29 cellular contexts compared by ENCODE assay signal in genomic region chrX:4193500-4193899, GRCh38.
"Had no signal": no experiment of that assay in that cellular context is flagged by ENCODE, and none has a peak within 500 bp of the region (broad histone marks: within the 10 kb centered on the region; RNA-seq: fewer than 3 reads in every experiment).

No MANE protein-coding gene starts in this region.

- H3K4me3 ChIP-seq: ascending aorta had no signal

- H3K27me3 Mint-ChIP-seq: activated CD4-positive, alpha-beta memory T cell treated with anti-CD3 and anti-CD28 coated beads for 36 hours; activated CD4-positive, alpha-beta T cell treated with anti-CD3 and anti-CD28 coated beads for 36 hours; activated CD4-positive, alpha-beta T cell treated with anti-CD3 and anti-CD28 coated beads, Interleukin-2, amount 10 ng/mL, durations not matched to agents 24 days and 14 days; activated CD8-positive, alpha-beta memory T cell treated with anti-CD3 and anti-CD28 coated beads, Interleukin-2, amount 10 ng/mL, durations not matched to agents 7 days and 5 days; activated naive CD4-positive, alpha-beta T cell treated with anti-CD3 and anti-CD28 coated beads, Interleukin-2, amount 50 U/mL, for 24 hours; activated naive CD8-positive, alpha-beta T cell treated with anti-CD3 and anti-CD28 coated beads for 36 hours; activated naive CD8-positive, alpha-beta T cell treated with anti-CD3 and anti-CD28 coated beads, Interleukin-2, amount 50 U/mL, for 24 hours; central memory CD8-positive, alpha-beta T cell had no signal

- FAIRE-seq: bronchial epithelial cell, colon, endometrium, frontal cortex had no signal

- H3K36me3 Mint-ChIP-seq: activated CD4-positive, alpha-beta memory T cell treated with anti-CD3 and anti-CD28 coated beads for 36 hours; activated CD8-positive, alpha-beta memory T cell treated with anti-CD3 and anti-CD28 coated beads, Interleukin-2, amount 10 ng/mL, durations not matched to agents 7 days and 5 days; activated naive CD4-positive, alpha-beta T cell treated with anti-CD3 and anti-CD28 coated beads, Interleukin-2, amount 50 U/mL, for 24 hours; activated naive CD8-positive, alpha-beta T cell treated with anti-CD3 and anti-CD28 coated beads for 36 hours had no signal

- DNase-seq: activated CD4-positive, alpha-beta memory T cell treated with anti-CD3 and anti-CD28 coated beads for 36 hours; activated CD4-positive, alpha-beta T cell treated with anti-CD3 and anti-CD28 coated beads for 36 hours; activated CD4-positive, alpha-beta T cell treated with anti-CD3 and anti-CD28 coated beads, Interleukin-2, amount 10 ng/mL, durations not matched to agents 24 days and 14 days; activated CD4-positive, CD25-positive, alpha-beta regulatory T cell; activated CD4-positive, CD25-positive, alpha-beta regulatory T cell treated with anti-CD3 and anti-CD28 coated beads, Interleukin-2, amount 50 U/mL, for 72 hours; activated CD8-positive, alpha-beta memory T cell treated with anti-CD3 and anti-CD28 coated beads, Interleukin-2, amount 10 ng/mL, durations not matched to agents 7 days and 5 days; activated CD8-positive, alpha-beta memory T cell treated with anti-CD3 and anti-CD28 coated beads, Interleukin-2, amount 50 U/mL, for 4 hours; activated CD8-positive, alpha-beta T cell treated with anti-CD3 and anti-CD28 coated beads, Interleukin-2, amount 10 ng/mL, durations not matched to agents 7 days and 5 days; activated effector memory CD4-positive, alpha-beta T cell treated with anti-CD3 and anti-CD28 coated beads, Interleukin-2, amount 50 U/mL, for 16 hours; activated naive CD4-positive, alpha-beta T cell treated with anti-CD3 and anti-CD28 coated beads for 36 hours; activated naive CD8-positive, alpha-beta T cell treated with anti-CD3 and anti-CD28 coated beads for 36 hours; activated naive CD8-positive, alpha-beta T cell treated with anti-CD3 and anti-CD28 coated beads, Interleukin-2, amount 50 U/mL, for 24 hours; activated T-cell treated with anti-CD3 and anti-CD28 coated beads, Interleukin-2, amount 50 U/mL, for 1 hour; activated T-cell treated with anti-CD3 and anti-CD28 coated beads, Interleukin-2, amount 50 U/mL, for 48 hours; brain microvascular endothelial cell; effector CD8-positive, alpha-beta T cell; foreskin fibroblast; head of caudate nucleus; hypothalamus; T-helper 2 cell had no signal

- H3K4me1 ChIP-seq: ascending aorta had no signal

- H3K27ac Mint-ChIP-seq: activated CD4-positive, alpha-beta memory T cell treated with anti-CD3 and anti-CD28 coated beads for 36 hours; activated CD4-positive, alpha-beta T cell treated with anti-CD3 and anti-CD28 coated beads for 36 hours; activated CD4-positive, alpha-beta T cell treated with anti-CD3 and anti-CD28 coated beads, Interleukin-2, amount 10 ng/mL, durations not matched to agents 24 days and 14 days; activated CD8-positive, alpha-beta memory T cell treated with anti-CD3 and anti-CD28 coated beads, Interleukin-2, amount 10 ng/mL, durations not matched to agents 7 days and 5 days; activated CD8-positive, alpha-beta T cell treated with anti-CD3 and anti-CD28 coated beads, Interleukin-2, amount 10 ng/mL, durations not matched to agents 7 days and 5 days; activated naive CD4-positive, alpha-beta T cell treated with anti-CD3 and anti-CD28 coated beads for 36 hours; activated naive CD4-positive, alpha-beta T cell treated with anti-CD3 and anti-CD28 coated beads, Interleukin-2, amount 50 U/mL, for 24 hours; activated naive CD8-positive, alpha-beta T cell treated with anti-CD3 and anti-CD28 coated beads for 36 hours; activated naive CD8-positive, alpha-beta T cell treated with anti-CD3 and anti-CD28 coated beads, Interleukin-2, amount 50 U/mL, for 24 hours; activated T-helper 1 cell treated with anti-CD3 and anti-CD28 coated beads, Interleukin-12 subunit alpha, Interleukin-12 subunit beta, Interleukin-2, Interleukin-4 antibody, amounts not matched to agents 30 ng/mL and 10 ng/mL and 1 ng/mL, durations not matched to agents 14 hours and 24 hours and 36 hours; activated T-helper 2 cell treated with anti-CD3 and anti-CD28 coated beads, Interferon-gamma antibody, Interleukin-2, Interleukin-4, amounts not matched to agents 10 μg/mL and 5 μg/mL and 100 μg/mL, durations not matched to agents 14 hours and 24 hours and 36 hours had no signal

- H3K9me3 Mint-ChIP-seq: activated CD4-positive, alpha-beta T cell treated with anti-CD3 and anti-CD28 coated beads, Interleukin-2, amount 10 ng/mL, durations not matched to agents 24 days and 14 days; activated naive CD4-positive, alpha-beta T cell treated with anti-CD3 and anti-CD28 coated beads for 36 hours; activated T-helper 1 cell treated with anti-CD3 and anti-CD28 coated beads, Interleukin-12 subunit alpha, Interleukin-12 subunit beta, Interleukin-2, Interleukin-4 antibody, amounts not matched to agents 30 ng/mL and 10 ng/mL and 1 ng/mL, durations not matched to agents 14 hours and 24 hours and 36 hours had no signal

- H3K4me3 Mint-ChIP-seq: activated CD4-positive, alpha-beta memory T cell treated with anti-CD3 and anti-CD28 coated beads for 36 hours; activated CD4-positive, alpha-beta T cell treated with anti-CD3 and anti-CD28 coated beads for 36 hours; activated CD4-positive, alpha-beta T cell treated with anti-CD3 and anti-CD28 coated beads, Interleukin-2, amount 10 ng/mL, durations not matched to agents 24 days and 14 days; activated CD8-positive, alpha-beta memory T cell treated with anti-CD3 and anti-CD28 coated beads, Interleukin-2, amount 10 ng/mL, durations not matched to agents 7 days and 5 days; activated CD8-positive, alpha-beta T cell treated with anti-CD3 and anti-CD28 coated beads, Interleukin-2, amount 10 ng/mL, durations not matched to agents 7 days and 5 days; activated naive CD4-positive, alpha-beta T cell treated with anti-CD3 and anti-CD28 coated beads for 36 hours; activated naive CD4-positive, alpha-beta T cell treated with anti-CD3 and anti-CD28 coated beads, Interleukin-2, amount 50 U/mL, for 24 hours; activated naive CD8-positive, alpha-beta T cell treated with anti-CD3 and anti-CD28 coated beads for 36 hours; activated naive CD8-positive, alpha-beta T cell treated with anti-CD3 and anti-CD28 coated beads, Interleukin-2, amount 50 U/mL, for 24 hours; activated T-helper 1 cell treated with anti-CD3 and anti-CD28 coated beads, Interleukin-12 subunit alpha, Interleukin-12 subunit beta, Interleukin-2, Interleukin-4 antibody, amounts not matched to agents 30 ng/mL and 10 ng/mL and 1 ng/mL, durations not matched to agents 14 hours and 24 hours and 36 hours; central memory CD8-positive, alpha-beta T cell had no signal

- H3K4me1 Mint-ChIP-seq: activated CD4-positive, alpha-beta T cell treated with anti-CD3 and anti-CD28 coated beads for 36 hours; activated CD4-positive, alpha-beta T cell treated with anti-CD3 and anti-CD28 coated beads, Interleukin-2, amount 10 ng/mL, durations not matched to agents 24 days and 14 days; activated CD8-positive, alpha-beta memory T cell treated with anti-CD3 and anti-CD28 coated beads, Interleukin-2, amount 10 ng/mL, durations not matched to agents 7 days and 5 days; activated naive CD4-positive, alpha-beta T cell treated with anti-CD3 and anti-CD28 coated beads, Interleukin-2, amount 50 U/mL, for 24 hours; activated naive CD8-positive, alpha-beta T cell treated with anti-CD3 and anti-CD28 coated beads for 36 hours; activated naive CD8-positive, alpha-beta T cell treated with anti-CD3 and anti-CD28 coated beads, Interleukin-2, amount 50 U/mL, for 24 hours; central memory CD8-positive, alpha-beta T cell had no signal

- H3K27ac ChIP-seq: ascending aorta, brain microvascular endothelial cell had no signal

- H3K36me3 ChIP-seq: ascending aorta, brain microvascular endothelial cell had no signal

- H3K27me3 ChIP-seq: ascending aorta, brain microvascular endothelial cell had no signal
